20 cellular contexts compared by ENCODE assay signal in the genomic region with DNA sequence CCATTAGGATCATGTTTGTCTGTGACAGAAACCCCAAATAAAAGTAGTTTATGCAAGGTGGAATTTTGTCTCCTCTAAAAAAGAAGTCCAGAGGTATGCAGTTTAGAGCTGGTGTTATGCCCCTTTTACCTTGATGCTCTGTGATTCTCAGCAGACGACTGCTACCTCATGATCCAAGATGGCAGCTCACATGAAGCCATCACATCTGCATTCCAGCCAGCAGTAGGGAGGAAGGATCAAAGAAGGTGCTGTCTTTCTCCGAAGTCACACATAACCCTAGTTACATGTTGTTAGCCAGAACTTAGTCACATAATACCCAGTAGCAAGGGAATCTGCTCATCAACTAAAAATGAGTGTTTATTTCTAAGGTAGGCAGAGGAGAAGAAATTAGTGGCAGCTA.
DNase-seq lines count a peak whose midpoint lies in the region; ATAC-seq, FAIRE-seq and TF ChIP-seq lines count a peak whose summit lies in the region.
"Had no signal": no experiment of that assay in that cellular context is flagged by ENCODE, and none has a peak within 500 bp of the region (broad histone marks: within the 10 kb centered on the region; RNA-seq: fewer than 3 reads in every experiment).

No MANE protein-coding gene starts in this region.

- H3K4me2 ChIP-seq in HCT116 (ENCODE audit: low read length), result no peak overlapping the region
- H3K4me2 ChIP-seq in H1 (ENCODE audit: insufficient read depth in 1 of 2, low read depth in 2 of 2, low read length in 2 of 2), result no peak overlapping the region
- H3K4me2 ChIP-seq: BLaER1 had no signal

- H3K36me3 ChIP-seq in HCT116 (ENCODE audit: control insufficient read depth in 1 of 2, insufficient read depth in 2 of 2, low read length in 2 of 2) (no peaks in the 10 kb centered on the region), H1 (ENCODE audit: control insufficient read depth in 2 of 4, insufficient read depth in 4 of 4, low read length in 3 of 4) (no peaks in the 10 kb centered on the region)
- H3K36me3 ChIP-seq: BLaER1 had no signal

- DNase-seq in activated CD8-positive, alpha-beta memory T cell treated with anti-CD3 and anti-CD28 coated beads for 24 hours, result peak; percentile 38
- DNase-seq in activated CD8-positive, alpha-beta memory T cell treated with anti-CD3 and anti-CD28 coated beads, Interleukin-2, amount 50 U/mL, for 4 hours, result no peak
- DNase-seq in HCT116 (ENCODE audit: low read depth, low spot score), result no peak
- DNase-seq in H1 (ENCODE audit: low read depth in 1 of 2, low spot score in 2 of 2), result no peak
- DNase-seq in activated effector memory CD4-positive, alpha-beta T cell treated with Interleukin-2 at 50 U/mL for 16 hours, result no peak
- DNase-seq: Caco-2; CD4-positive, CD25-positive, alpha-beta regulatory T cell; CD8-positive, alpha-beta T cell; DMS153; DND-41; GOT3; H7 had no signal

- no peak overlapping the region for H4K5ac ChIP-seq in H1 (ENCODE audit: insufficient read length, low read depth, low read length)

- RAD21 ChIA-PET in HCT116 (lab: Charles Lee; ENCODE audit: low non-redundant PET in 1 of 2, low total read pairs in 2 of 2, uncharacterized antibody in 2 of 2, unreplicated experiment in 2 of 2), result no interaction called here

- TF ChIP-seq EP300 in H1 (IDR thresholded peaks at IDR 0.05; ENCODE audit: borderline replicate concordance in 1 of 2, low read depth in 2 of 2, low read length in 2 of 2), result no peak

- H3K4me1 ChIP-seq in HCT116 (ENCODE audit: control insufficient read depth in 1 of 2, insufficient read depth in 2 of 2, low read length in 2 of 2) (no peaks in the 10 kb centered on the region), H1 (replicated peaks in 1 of 4; ENCODE audit: control insufficient read depth in 3 of 4, insufficient read depth in 4 of 4, low read length in 3 of 4) (peaks cover 0 to 10% (median 0%) of the 10 kb centered on the region in 4 experiments; a peak in 3 of 7 replicates)
- H3K4me1 ChIP-seq: BLaER1 had no signal

- H3K14ac ChIP-seq in H1 (ENCODE audit: insufficient read length), result no peak overlapping the region

- H3K9me3 ChIP-seq in HCT116 (ENCODE audit: control insufficient read depth in 1 of 2, insufficient read depth in 1 of 2, low read depth in 1 of 2, low read length in 2 of 2) (no peaks in the 10 kb centered on the region), H1 (ENCODE audit: insufficient read depth in 2 of 2, low read depth in 1 of 2, low read length in 1 of 2) (peaks cover 0 to 4% of the 10 kb centered on the region in 2 experiments; a peak in 1 of 4 replicates)
- H3K9me3 ChIP-seq: Caco-2 had no signal

- 82% methylated on average over 2 of the region's 2 CpGs; no CpG with 5 or more reads in 1 of the 2 experiments for WGBS in H1 (ENCODE audit: extremely low coverage in 1 of 2, insufficient coverage in 1 of 2, insufficient read length in 1 of 2, insufficient replicate concordance in 2 of 2, low coverage in 1 of 2, low lambda C conversion rate in 2 of 2, missing lambda C conversion rate in 1 of 2), 2 experiments

- no peak overlapping the region for H2BK120ac ChIP-seq in H1 (replicated peaks; ENCODE audit: low read depth, low read length)

- H2BK5ac ChIP-seq in H1 (ENCODE audit: low read depth, low read length), result no peak overlapping the region

- TF ChIP-seq RAD21 in HCT116 (IDR thresholded peaks at IDR 0.05; ENCODE audit: low read depth) (no peak), H1 (IDR thresholded peaks at IDR 0.05 in 1 of 2, conservative IDR thresholded peaks at IDR 0.05 in 1 of 2; ENCODE audit: low read depth in 2 of 2, low read length in 2 of 2) (no peak)

- intact Hi-C loops in HCT116 (cut with micrococcal nuclease), result loop anchor here (5.0 kb wide), 2 partner anchors 356 to 1826 kb away; no protein-coding TSS in a partner anchor

- TF ChIP-seq POLR2A in HCT116 (IDR thresholded peaks at IDR 0.05; ENCODE audit: borderline replicate concordance, extremely low read depth, insufficient read depth, insufficient read length), result no peak
- no peak for TF ChIP-seq POLR2A in H1 (IDR thresholded peaks at IDR 0.05; ENCODE audit: control extremely low read depth in 1 of 2, low read depth in 2 of 2, low read length in 2 of 2)

- H3K4ac ChIP-seq in H1 (replicated peaks; ENCODE audit: insufficient read length, low read depth, low read length), result no peak overlapping the region

- no peaks in the 10 kb centered on the region for H3K9me2 ChIP-seq in HCT116 (ENCODE audit: insufficient read depth)

- no peak overlapping the region for H4K91ac ChIP-seq in H1 (replicated peaks; ENCODE audit: insufficient read length, low read length)

- H2AK5ac ChIP-seq in H1 (ENCODE audit: low read depth, low read length), result no peak overlapping the region

- POLR2A ChIA-PET in HCT116 (lab: Charles Lee), result no interaction called here
- POLR2A ChIA-PET in H1 (lab: Charles Lee; ENCODE audit: partially characterized antibody), result no interaction called here

- H3K27ac ChIP-seq in HCT116 (ENCODE audit: low read depth, low read length), result no peak overlapping the region
- no peak overlapping the region for H3K27ac ChIP-seq in H1 (ENCODE audit: low read depth, low read length)
- H3K27ac ChIP-seq: 22Rv1, BLaER1, C4-2B had no signal

- CTCF ChIA-PET in HCT116 (lab: Charles Lee), result no interaction called here
- CTCF ChIA-PET in H1 (lab: Charles Lee; ENCODE audit: partially characterized antibody), result interaction anchor here (0.8 to 1.2 kb wide), 2 partner anchors 17 to 120 kb away, joined by 3 to 4 read pairs; no protein-coding TSS in a partner anchor

- ATAC-seq in HCT116 (no peak), HG02759 (IDR thresholded peaks at IDR 0.05; ENCODE audit: unreplicated experiment) (no peak)
- no peak for ATAC-seq in activated CD4-positive, CD25-positive, alpha-beta regulatory T cell treated with anti-CD3 and anti-CD28 coated beads, Interleukin-2, amount 50 U/mL, for 24 hours
- ATAC-seq: CD8-positive, alpha-beta T cell had no signal

- H3K23me2 ChIP-seq in H1 (ENCODE audit: low read depth, low read length), result no peaks in the 10 kb centered on the region

- no peak for FAIRE-seq in H1 (lab: Jason Lieb, UNC)
- FAIRE-seq: A204.1, G401.6, GM12892 had no signal

- H4K20me1 ChIP-seq in HCT116 (ENCODE audit: insufficient read depth), result no peaks in the 10 kb centered on the region
- H4K20me1 ChIP-seq in H1 (replicated peaks in 1 of 2; ENCODE audit: control insufficient read depth in 1 of 2, insufficient read depth in 2 of 2, low read length in 2 of 2), result no peaks in the 10 kb centered on the region
- H4K20me1 ChIP-seq: BLaER1 had no signal

- no peak overlapping the region for H2AFZ ChIP-seq in HCT116 (ENCODE audit: low read depth, low read length, poor library complexity, severe bottlenecking)
- H2AFZ ChIP-seq in H1 (ENCODE audit: low read length), result no peak overlapping the region

- H3K79me2 ChIP-seq in HCT116 (ENCODE audit: insufficient read depth, low read length), result no peaks in the 10 kb centered on the region
- H3K79me2 ChIP-seq in H1 (ENCODE audit: control insufficient read depth in 1 of 2, insufficient read depth in 2 of 2, low read length in 2 of 2), result no peaks in the 10 kb centered on the region

- no peak overlapping the region for H2BK15ac ChIP-seq in H1 (ENCODE audit: low read length)

- H3K79me1 ChIP-seq in H1 (ENCODE audit: low read depth, low read length), result no peaks in the 10 kb centered on the region

- no peak overlapping the region for H2BK20ac ChIP-seq in H1 (ENCODE audit: low read length)

- H3K27me3 ChIP-seq in HCT116 (ENCODE audit: insufficient read depth, low read length) (peaks cover 47% of the 10 kb centered on the region), H1 (replicated peaks in 1 of 4; ENCODE audit: control insufficient read depth in 3 of 4, extremely low read depth in 1 of 4, insufficient read depth in 3 of 4, low read length in 3 of 4) (no peaks in the 10 kb centered on the region)
- H3K27me3 ChIP-seq: BLaER1 had no signal

- no peak overlapping the region for H4K8ac ChIP-seq in H1 (ENCODE audit: extremely low read depth, insufficient read depth, low read length)

- H3K18ac ChIP-seq in H1 (ENCODE audit: extremely low read depth, low read length), result no peak overlapping the region

- no TSS peak for BruUV-seq in HCT116 (replicated peaks; lab: Mats Ljungman, UMichigan)

- TF ChIP-seq CTCF in HCT116 (IDR thresholded peaks at IDR 0.05 in 2 of 3, conservative IDR thresholded peaks at IDR 0.05 in 1 of 3; ENCODE audit: borderline replicate concordance in 1 of 3, insufficient read depth in 1 of 3, low read depth in 2 of 3, low read length in 2 of 3) (no peak), H1 (IDR thresholded peaks at IDR 0.05; ENCODE audit: control extremely low read depth in 1 of 3, insufficient read depth in 1 of 3, low read depth in 1 of 3, low read length in 3 of 3) (no peak)

- H3K23ac ChIP-seq in H1 (ENCODE audit: insufficient read length), result no peak overlapping the region

- H3K4me3 ChIP-seq in HCT116 (replicated peaks in 1 of 2; ENCODE audit: low read depth in 1 of 2, low read length in 2 of 2), result no peak overlapping the region
- H3K4me3 ChIP-seq in H1 (ENCODE audit: extremely low read depth in 1 of 4, insufficient read depth in 2 of 4, low read depth in 3 of 4, low read length in 4 of 4), result no peak overlapping the region
- H3K4me3 ChIP-seq: BLaER1 had no signal

- H3K9ac ChIP-seq in HCT116 (ENCODE audit: low read length) (no peak overlapping the region), H1 (replicated peaks in 1 of 4; ENCODE audit: extremely low read depth in 1 of 4, low read depth in 3 of 4, low read length in 3 of 4) (no peak overlapping the region)
- H3K9ac ChIP-seq: BLaER1 had no signal

- H2BK12ac ChIP-seq in H1 (ENCODE audit: low read depth, low read length), result no peak overlapping the region

- H3K56ac ChIP-seq in H1 (replicated peaks; ENCODE audit: insufficient read length, low read depth, low read length), result no peak overlapping the region

TF ChIP-seq in HCT116, 20 proteins besides CTCF, POLR2A, EP300 and RAD21:
- TF ChIP-seq EZH2 (IDR thresholded peaks at IDR 0.05) (no peak), TCF7L2 (IDR thresholded peaks at IDR 0.05; ENCODE audit: borderline replicate concordance, extremely low read depth, insufficient read depth, insufficient read length) (peak; percentile 31), SIN3A (IDR thresholded peaks at IDR 0.05; ENCODE audit: low read depth) (no peak)

TF ChIP-seq in H1, 55 proteins besides CTCF, POLR2A, EP300 and RAD21:
- TF ChIP-seq YY1 (IDR thresholded peaks at IDR 0.05; ENCODE audit: low read depth, low read length) (0 out of 2 replicates have a peak, but pooled peaks have one; percentile 29), KDM1A (IDR thresholded peaks at IDR 0.05; ENCODE audit: borderline replicate concordance, low read length) (peak; percentile 80), TEAD4 (IDR thresholded peaks at IDR 0.05; ENCODE audit: low read depth, low read length) (0 out of 2 replicates have a peak, but pooled peaks have one; percentile 36), HDAC2 (IDR thresholded peaks at IDR 0.05; ENCODE audit: borderline replicate concordance in 1 of 2, low read depth in 2 of 2, low read length in 2 of 2) (0 out of 4 replicates have a peak, but pooled peaks of 1 of the 2 experiments have one; percentile 47), JUND (IDR thresholded peaks at IDR 0.05; ENCODE audit: low read length) (no peak)
TF ChIP-seq in H1: peak in this region for 4.
